In genomic region chr6:138502546-138502945, GRCh38 we compare ENCODE assay signal across 28 cellular contexts.
"Had no signal": no experiment of that assay in that cellular context is flagged by ENCODE, and none has a peak within 500 bp of the region (broad histone marks: within the 10 kb centered on the region; RNA-seq: fewer than 3 reads in every experiment).

No MANE protein-coding gene starts in this region.

- H3K27ac ChIP-seq: esophagus muscularis mucosa, foreskin keratinocyte, gastrocnemius medialis had no signal

- H3K36me3 ChIP-seq: esophagus muscularis mucosa, gastrocnemius medialis, WERI-Rb-1 had no signal

- H3K4me1 ChIP-seq: gastrocnemius medialis had no signal

- DNase-seq: activated B cell treated with CpG ODN at 0.5 μM for 24 hours; activated CD4-positive, alpha-beta T cell treated with anti-CD3 and anti-CD28 coated beads for 48 hours; activated CD4-positive, alpha-beta T cell treated with anti-CD3 and anti-CD28 coated beads, Interleukin-2, amount 50 U/mL, for 1 hour; activated CD4-positive, alpha-beta T cell treated with anti-CD3 and anti-CD28 coated beads, Interleukin-2, amount 50 U/mL, for 48 hours; activated CD8-positive, alpha-beta memory T cell treated with anti-CD3 and anti-CD28 coated beads for 24 hours; activated CD8-positive, alpha-beta T cell treated with anti-CD3 and anti-CD28 coated beads for 36 hours; activated effector memory CD4-positive, alpha-beta T cell treated with Interleukin-2 at 50 U/mL for 16 hours; activated gamma-delta T cell treated with Interleukin-2 at 50 U/mL for 16 hours; activated naive CD4-positive, alpha-beta T cell treated with anti-CD3 and anti-CD28 coated beads, Interleukin-2, amount 50 U/mL, for 16 hours; activated naive CD4-positive, alpha-beta T cell treated with Interleukin-2 at 50 U/mL for 16 hours; activated T-cell treated with anti-CD3 and anti-CD28 coated beads, Interleukin-2, amount 50 U/mL, for 4 hours; amniotic stem cell; aorta; body of pancreas; caudate nucleus; cortex of kidney; dermis blood vessel endothelial cell; effector CD4-positive, alpha-beta T cell; effector memory CD8-positive, alpha-beta T cell; erythroblast; foreskin keratinocyte; gastrocnemius medialis; glutamatergic neuron; T-helper 1 cell; T-helper 17 cell; T1000; WERI-Rb-1 had no signal

- H3K27me3 ChIP-seq: body of pancreas, esophagus muscularis mucosa, foreskin keratinocyte, gastrocnemius medialis had no signal

- H3K9me3 ChIP-seq: body of pancreas, esophagus muscularis mucosa, gastrocnemius medialis had no signal

- H3K4me3 ChIP-seq: body of pancreas, esophagus muscularis mucosa, gastrocnemius medialis had no signal
